ENCODE assay signal across 24 cellular contexts in genomic region chr19:49551531-49551930, GRCh38. TPM values are rescaled to one million over a fixed set of nuclear protein-coding genes. Genes with fewer than 3 reads are reported as not detected.
DNase-seq lines count a peak whose midpoint lies in the region; ATAC-seq and TF ChIP-seq lines count a peak whose summit lies in the region.
"Had no signal": no experiment of that assay in that cellular context is flagged by ENCODE, and none has a peak within 500 bp of the region (broad histone marks: within the 10 kb centered on the region; RNA-seq: fewer than 3 reads in every experiment).

No MANE protein-coding gene starts in this region.

- peaks cover 33% of the 10 kb centered on the region for H3K36me3 Mint-ChIP-seq in activated CD4-positive, alpha-beta T cell treated with anti-CD3 and anti-CD28 coated beads for 36 hours (ENCODE audit: low read depth)
- peaks cover 59% of the 10 kb centered on the region for H3K36me3 Mint-ChIP-seq in Caco-2 (ENCODE audit: insufficient read depth, unreplicated experiment)
- peaks cover 4% of the 10 kb centered on the region for H3K36me3 Mint-ChIP-seq in activated naive CD8-positive, alpha-beta T cell

- H3K9me3 Mint-ChIP-seq in activated CD4-positive, alpha-beta T cell treated with anti-CD3 and anti-CD28 coated beads for 36 hours (ENCODE audit: low read depth) = no peaks in the 10 kb centered on the region
- H3K9me3 Mint-ChIP-seq in Caco-2 (ENCODE audit: unreplicated experiment) = no peaks in the 10 kb centered on the region
- no peaks in the 10 kb centered on the region for H3K9me3 Mint-ChIP-seq in activated naive CD8-positive, alpha-beta T cell (ENCODE audit: low read depth)
- H3K9me3 Mint-ChIP-seq: activated CD4-positive, alpha-beta T cell treated with anti-CD3 and anti-CD28 coated beads, Interleukin-2, amount 10 ng/mL, durations not matched to agents 24 days and 14 days; brain; stimulated activated naive B cell treated with anti-CD40 and anti-IgM and Interleukin-4, amounts not matched to agents 10 μg/mL and 1 μg/mL and 100 μg/mL, for 72 hours had no signal

- H3K4me1 ChIP-seq in Caco-2 = peaks cover 30% of the 10 kb centered on the region

- H3K27me3 ChIP-seq in Caco-2 (replicated peaks; ENCODE audit: control insufficient read depth, insufficient read depth, low read length) = no peaks in the 10 kb centered on the region
- no peaks in the 10 kb centered on the region for H3K27me3 ChIP-seq in brain microvascular endothelial cell (replicated peaks)

- no peak overlapping the region for H3K27ac ChIP-seq in brain microvascular endothelial cell

- TF ChIP-seq CTCF in Caco-2 (IDR thresholded peaks at IDR 0.05; ENCODE audit: insufficient read depth in 1 of 2, low read depth in 1 of 2, low read length in 1 of 2, severe bottlenecking in 1 of 2, unreplicated experiment in 1 of 2) (no peak), brain microvascular endothelial cell (IDR thresholded peaks at IDR 0.05; ENCODE audit: low read depth, low read length, missing control alignments) (no peak)

- POLR2A ChIA-PET in activated CD4-positive, alpha-beta T cell treated with anti-CD3 and anti-CD28 coated beads for 36 hours (lab: Charles Lee) = interaction anchor here (0.6 to 2.2 kb wide), 3 partner anchors 13 to 61 kb away, joined by 4 to 7 read pairs (median 4); no protein-coding TSS in a partner anchor
- POLR2A ChIA-PET in Caco-2 (lab: Charles Lee) = no interaction called here

- no peak overlapping the region for H3K4me3 Mint-ChIP-seq in activated CD4-positive, alpha-beta T cell treated with anti-CD3 and anti-CD28 coated beads for 36 hours
- no peak overlapping the region for H3K4me3 Mint-ChIP-seq in Caco-2 (ENCODE audit: unreplicated experiment)
- H3K4me3 Mint-ChIP-seq in activated naive CD8-positive, alpha-beta T cell = no peak overlapping the region
- H3K4me3 Mint-ChIP-seq: activated CD4-positive, alpha-beta T cell treated with anti-CD3 and anti-CD28 coated beads, Interleukin-2, amount 10 ng/mL, durations not matched to agents 24 days and 14 days; B cell; brain; stimulated activated naive B cell treated with anti-CD40 and anti-IgM and Interleukin-4, amounts not matched to agents 10 μg/mL and 1 μg/mL and 100 μg/mL, for 72 hours had no signal

- no peaks in the 10 kb centered on the region for H3K9me3 ChIP-seq in Caco-2

- H3K4me3 ChIP-seq in Caco-2 (ENCODE audit: low read depth, low read length) = no peak overlapping the region
- no peak overlapping the region for H3K4me3 ChIP-seq in brain microvascular endothelial cell (ENCODE audit: low read depth, low read length)

- ATAC-seq in activated CD4-positive, alpha-beta T cell treated with anti-CD3 and anti-CD28 coated beads for 36 hours = no peak
- ATAC-seq in GM19452 (IDR thresholded peaks at IDR 0.05; ENCODE audit: unreplicated experiment) (no peak), GM18858 (IDR thresholded peaks at IDR 0.05; ENCODE audit: unreplicated experiment) (no peak)
- ATAC-seq: stimulated activated naive B cell treated with anti-CD40 and anti-IgM and Interleukin-4, amounts not matched to agents 10 μg/mL and 1 μg/mL and 100 μg/mL, for 72 hours had no signal

- H3K27ac Mint-ChIP-seq in activated CD4-positive, alpha-beta T cell treated with anti-CD3 and anti-CD28 coated beads for 36 hours = peak overlapping the region; percentile 78
- H3K27ac Mint-ChIP-seq in Caco-2 (ENCODE audit: unreplicated experiment) = peak overlapping the region; percentile 97
- H3K27ac Mint-ChIP-seq in activated naive CD8-positive, alpha-beta T cell = peak overlapping the region; percentile 86
- H3K27ac Mint-ChIP-seq: B cell; brain; stimulated activated naive B cell treated with anti-CD40 and anti-IgM and Interleukin-4, amounts not matched to agents 10 μg/mL and 1 μg/mL and 100 μg/mL, for 72 hours had no signal

- in situ Hi-C loops in brain microvascular endothelial cell (cut with HindIII; ENCODE audit: low pct_ligation_motif_present, low sequenced_read_pairs) = no loop called here

- no peak for DNase-seq in activated CD4-positive, alpha-beta T cell treated with anti-CD3 and anti-CD28 coated beads for 36 hours
- DNase-seq in activated CD4-positive, alpha-beta T cell treated with anti-CD3 and anti-CD28 coated beads, Interleukin-2, amount 50 U/mL, for 4 hours = no peak
- DNase-seq in Caco-2 (no peak), pons (ENCODE audit: low spot score) (peak; percentile 36), brain microvascular endothelial cell (no peak)
- DNase-seq: activated CD4-positive, alpha-beta T cell treated with anti-CD3 and anti-CD28 coated beads, Interleukin-2, amount 10 ng/mL, durations not matched to agents 24 days and 14 days; EL; GOT3; kidney; NCI-H1092; NCI-H187 treated with DMSO at 0.1 percent for 48 hours; NCI-H226; NCI-H82; occipital lobe; OCI-M1; SHP77 treated with DMSO at 0.1 percent for 48 hours; small intestine; stimulated activated naive B cell treated with anti-CD40 and anti-IgM and Interleukin-4, amounts not matched to agents 10 μg/mL and 1 μg/mL and 100 μg/mL, for 72 hours; trophoblast cell had no signal

- H3K4me1 Mint-ChIP-seq in activated CD4-positive, alpha-beta T cell treated with anti-CD3 and anti-CD28 coated beads for 36 hours = peaks cover 74% of the 10 kb centered on the region
- H3K4me1 Mint-ChIP-seq in Caco-2 (ENCODE audit: low read depth, unreplicated experiment) = peaks cover 31% of the 10 kb centered on the region
- peaks cover 68% of the 10 kb centered on the region for H3K4me1 Mint-ChIP-seq in activated naive CD8-positive, alpha-beta T cell (ENCODE audit: low read depth)

- CTCF ChIA-PET in activated CD4-positive, alpha-beta T cell treated with anti-CD3 and anti-CD28 coated beads for 36 hours (lab: Charles Lee) = interaction anchor here (0.9 to 9.5 kb wide), 7 partner anchors 11 to 89 kb away, joined by 3 to 161 read pairs (median 6); no protein-coding TSS in a partner anchor
- CTCF ChIA-PET in Caco-2 (lab: Charles Lee) = interaction anchor here (1.2 kb wide), 2 partner anchors 19 kb away, joined by 3 read pairs; no protein-coding TSS in a partner anchor

- no TSS peak for BruUV-seq in Caco-2 (replicated peaks; lab: Mats Ljungman, UMichigan)

- H3K36me3 ChIP-seq in Caco-2 (ENCODE audit: control insufficient read depth, insufficient read depth, low read length) (no peaks in the 10 kb centered on the region; the same call in 1 of the 2 replicates), brain microvascular endothelial cell (replicated peaks) (peaks cover 13% of the 10 kb centered on the region)

- intact Hi-C loops in activated CD4-positive, alpha-beta T cell treated with anti-CD3 and anti-CD28 coated beads for 36 hours (cut with DNase I, micrococcal nuclease) = no loop called here
- intact Hi-C loops in Caco-2 (cut with micrococcal nuclease; ENCODE audit: unreplicated experiment) = no loop called here

- no peaks in the 10 kb centered on the region for H3K27me3 Mint-ChIP-seq in activated CD4-positive, alpha-beta T cell treated with anti-CD3 and anti-CD28 coated beads for 36 hours
- H3K27me3 Mint-ChIP-seq in Caco-2 (ENCODE audit: insufficient read depth, unreplicated experiment) = no peaks in the 10 kb centered on the region
- no peaks in the 10 kb centered on the region for H3K27me3 Mint-ChIP-seq in activated naive CD8-positive, alpha-beta T cell
- H3K27me3 Mint-ChIP-seq: activated CD4-positive, alpha-beta T cell treated with anti-CD3 and anti-CD28 coated beads, Interleukin-2, amount 10 ng/mL, durations not matched to agents 24 days and 14 days; B cell; brain; stimulated activated naive B cell treated with anti-CD40 and anti-IgM and Interleukin-4, amounts not matched to agents 10 μg/mL and 1 μg/mL and 100 μg/mL, for 72 hours had no signal

RNA-seq across cellular contexts. Expression of gene RCN3, which starts 23.7 kb away (rescaled TPM):
- total RNA-seq in activated CD4-positive, alpha-beta T cell treated with anti-CD3 and anti-CD28 coated beads for 36 hours = 10 to 100 TPM; 10.9 to 13.5 TPM
- 6.6 and 7.0 TPM in 2 replicates for total RNA-seq in Caco-2 (2022)

RNA-seq across cellular contexts. Expression of gene NOSIP, which starts 28.8 kb away (rescaled TPM):
- total RNA-seq in activated CD4-positive, alpha-beta T cell treated with anti-CD3 and anti-CD28 coated beads for 36 hours = 10 to 100 TPM; 71.4 to 73.1 TPM
- 74.7 and 77.7 TPM in 2 replicates for total RNA-seq in Caco-2 (2022)

RNA-seq across cellular contexts. Expression of gene PRRG2, which starts 29.6 kb away (rescaled TPM):
- 1 to 10 TPM in 1 of 2 experiments, under 1 TPM in 1; 0.81 to 1.6 TPM for total RNA-seq in activated CD4-positive, alpha-beta T cell treated with anti-CD3 and anti-CD28 coated beads for 36 hours
- total RNA-seq in Caco-2 (2022) = 7.7 and 8.4 TPM in 2 replicates

RNA-seq across cellular contexts. Expression of gene FCGRT, which starts 39.1 kb away (rescaled TPM):
- 10 to 100 TPM; 16.3 to 18.1 TPM for total RNA-seq in activated CD4-positive, alpha-beta T cell treated with anti-CD3 and anti-CD28 coated beads for 36 hours
- total RNA-seq in Caco-2 (2022) = 135 and 136 TPM in 2 replicates

RNA-seq across cellular contexts. Expression of gene PRR12, which starts 39.5 kb away (rescaled TPM):
- total RNA-seq in activated CD4-positive, alpha-beta T cell treated with anti-CD3 and anti-CD28 coated beads for 36 hours = 10 to 100 TPM; 21.0 to 22.7 TPM
- 38.8 and 40.5 TPM in 2 replicates for total RNA-seq in Caco-2 (2022)
